In the genomic region with DNA sequence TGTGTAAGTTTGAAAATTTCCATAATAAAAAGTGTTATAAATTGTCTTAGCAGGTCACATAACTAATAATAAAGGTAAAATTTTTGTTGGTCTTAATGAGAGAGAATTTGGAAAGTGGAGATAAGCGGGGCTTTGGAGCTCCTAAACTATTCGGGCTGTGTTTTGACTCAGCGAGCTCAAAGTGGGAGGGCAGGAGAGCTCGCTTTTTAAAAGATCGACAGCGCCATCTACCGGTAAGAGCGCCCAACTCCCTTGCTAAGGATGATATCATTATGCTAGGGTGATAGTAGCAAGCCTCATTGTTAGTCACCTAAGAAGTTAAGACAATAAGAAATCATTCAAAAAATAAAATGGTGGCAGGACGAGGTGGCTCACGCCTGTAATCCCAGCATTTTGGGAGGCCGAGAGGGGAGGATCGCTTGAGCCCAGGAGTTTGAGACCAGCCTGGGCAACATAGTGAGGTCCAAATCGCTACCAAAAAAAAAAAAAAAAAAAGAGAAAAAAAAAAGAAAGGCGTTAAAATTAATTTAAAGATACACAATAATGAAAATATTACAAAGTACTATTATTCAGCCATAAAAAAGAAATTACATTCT, we compare ENCODE assay signal across 8 cellular contexts. TPM values are rescaled to one million over a fixed set of nuclear protein-coding genes. Genes with fewer than 3 reads are reported as not detected.
A peak's percentile ranks its signal among the peaks of the same experiment; 100 is the strongest.
DNase-seq lines count a peak whose midpoint lies in the region; ATAC-seq and TF ChIP-seq lines count a peak whose summit lies in the region.

No MANE protein-coding gene starts in this region.

- H3K9me3 ChIP-seq in lower lobe of right lung, result no peaks in the 10 kb centered on the region

- intact Hi-C loops in lower lobe of right lung (cut with DNase I), result no loop called here

- H3K27ac ChIP-seq in lower lobe of right lung, result no peak overlapping the region

- no peaks in the 10 kb centered on the region for H3K27me3 ChIP-seq in lower lobe of right lung (ENCODE audit: low read depth)

- peaks cover 10% of the 10 kb centered on the region for H3K4me1 ChIP-seq in lower lobe of right lung

- DNase-seq in DMS153 (lab: John Stamatoyannopoulos, UW), result peak; percentile 76
- DNase-seq in NCI-H748 (lab: John Stamatoyannopoulos, UW; ENCODE audit: unreplicated experiment), result peak; percentile 81
- peak; percentile 92 for DNase-seq in activated CD4-positive, alpha-beta T cell treated with anti-CD3 and anti-CD28 coated beads, Interleukin-2, amount 50 U/mL, for 1 hour
- DNase-seq in dermis blood vessel endothelial cell, result peak; percentile 94
- DNase-seq in lower lobe of right lung, result peak; percentile 87
- DNase-seq in stimulated activated CD8-positive, alpha-beta memory T cell treated with anti-CD3 and anti-CD28 coated beads, Interleukin-12 subunit alpha, Interleukin-12 subunit beta, amount 100 ng/mL, for 1 hour (ENCODE audit: low read depth), result peak; percentile 89

- TF ChIP-seq CTCF in lower lobe of right lung (IDR thresholded peaks at IDR 0.05), result peak; percentile 83

- H3K36me3 ChIP-seq in lower lobe of right lung, result no peaks in the 10 kb centered on the region

- peak; percentile 58 for ATAC-seq in HG02885 (IDR thresholded peaks at IDR 0.05; ENCODE audit: poor library complexity, unreplicated experiment)
- ATAC-seq in lower lobe of right lung, result peak; percentile 93 to 96
- no peak for ATAC-seq in GM18502 (IDR thresholded peaks at IDR 0.05; ENCODE audit: poor library complexity, unreplicated experiment)

- H3K4me3 ChIP-seq in lower lobe of right lung, result no peak overlapping the region

RNA-seq across cellular contexts. Expression of a gene that starts 24.8 kb away (rescaled TPM):
- 0.14 TPM in 1 of 2 replicates, not detected in the other for total RNA-seq in dermis blood vessel endothelial cell
- not detected for total RNA-seq in lower lobe of right lung

RNA-seq across cellular contexts. Expression of a gene that starts 27.0 kb away (rescaled TPM):
- 0.17 and 4.7 TPM in 2 replicates for total RNA-seq in dermis blood vessel endothelial cell
- 10.5 TPM for total RNA-seq in lower lobe of right lung

RNA-seq across cellular contexts. Expression of a gene that starts 32.7 kb away (rescaled TPM):
- total RNA-seq in dermis blood vessel endothelial cell (not detected in 2 replicates), lower lobe of right lung (not detected)

RNA-seq across cellular contexts. Expression of a gene that starts 51.3 kb away (rescaled TPM):
- total RNA-seq in dermis blood vessel endothelial cell (not detected in 2 replicates), lower lobe of right lung (not detected)
